ENCODE assay signal across 8 cellular contexts in the genomic region with DNA sequence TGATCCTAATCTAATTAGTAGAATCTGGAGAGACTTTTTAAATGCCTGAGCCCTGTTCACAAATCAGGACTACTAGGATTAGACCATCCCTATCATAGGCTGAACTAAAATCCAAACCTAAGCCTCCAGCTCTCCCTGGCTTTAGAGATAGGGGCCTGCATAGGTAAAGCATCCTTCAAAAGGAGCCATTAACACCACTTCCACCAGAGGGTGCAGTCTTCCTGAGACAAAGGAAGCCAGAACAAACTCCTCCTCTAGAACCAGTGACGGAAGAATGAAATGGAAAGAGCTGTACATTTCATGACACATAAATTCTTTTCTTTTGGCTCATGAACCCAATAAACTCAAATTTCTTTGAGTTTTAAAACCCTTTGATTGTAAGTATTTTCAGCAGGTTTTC.
DNase-seq lines count a peak whose midpoint lies in the region; ATAC-seq and TF ChIP-seq lines count a peak whose summit lies in the region.

No MANE protein-coding gene starts in this region.

- CTCF ChIA-PET in HEK293 (lab: Yijun Ruan, JAX): interaction anchor here (0.6 to 1.6 kb wide), 18 partner anchors 13 to 862 kb away, joined by 3 to 9 read pairs (median 4); no protein-coding TSS in a partner anchor

- no peaks in the 10 kb centered on the region for H3K9me3 ChIP-seq in HEK293 (ENCODE audit: control insufficient read depth, insufficient read depth, low read depth, low read length)
- no peaks in the 10 kb centered on the region for H3K9me3 ChIP-seq in MM.1S (replicated peaks; ENCODE audit: insufficient read depth, low read length)
- no peaks in the 10 kb centered on the region for H3K9me3 ChIP-seq in psoas muscle

- no peaks in the 10 kb centered on the region for H3K27me3 Mint-ChIP-seq in natural killer cell treated with Interleukin-12 subunit alpha and Interleukin-12 subunit beta and Interleukin-15 and Interleukin-18, amount 100 ng/mL, for 72 hours

- no peak overlapping the region for H3K4me3 Mint-ChIP-seq in natural killer cell treated with Interleukin-12 subunit alpha and Interleukin-12 subunit beta and Interleukin-15 and Interleukin-18, amount 100 ng/mL, for 72 hours

- H3K36me3 Mint-ChIP-seq in natural killer cell treated with Interleukin-12 subunit alpha and Interleukin-12 subunit beta and Interleukin-15 and Interleukin-18, amount 100 ng/mL, for 72 hours: no peaks in the 10 kb centered on the region

- H3K4me3 ChIP-seq in GM12865 (ENCODE audit: low read depth, low read length) (no peak overlapping the region), HEK293 (ENCODE audit: low read depth, low read length) (no peak overlapping the region), MM.1S (ENCODE audit: low read length) (no peak overlapping the region), foreskin fibroblast (ENCODE audit: low read depth in 1 of 2, low read length in 2 of 2) (no peak overlapping the region), psoas muscle (no peak overlapping the region)

- 33 to 57% (median 39%) methylated on average over 1 of the region's 1 CpG for WGBS in psoas muscle, 3 donors

- H3K4me1 Mint-ChIP-seq in natural killer cell treated with Interleukin-12 subunit alpha and Interleukin-12 subunit beta and Interleukin-15 and Interleukin-18, amount 100 ng/mL, for 72 hours (ENCODE audit: low read depth in 2 of 2): no peaks in the 10 kb centered on the region

- POLR2A ChIA-PET in HEK293 (lab: Yijun Ruan, JAX): no interaction called here

- TF ChIP-seq CTCF in GM12865 (IDR thresholded peaks at IDR 0.05; ENCODE audit: insufficient read depth, low read depth, low read length, missing control alignments) (peak; percentile 39), HEK293 (tag by site-specific recombination; IDR thresholded peaks at IDR 0.05) (no peak), MM.1S (IDR thresholded peaks at IDR 0.05; ENCODE audit: low read length) (peak; percentile 61), foreskin fibroblast (IDR thresholded peaks at IDR 0.05; ENCODE audit: low read depth, low read length) (no peak), psoas muscle (IDR thresholded peaks at IDR 0.05) (no peak)

- H3K9me3 Mint-ChIP-seq in natural killer cell treated with Interleukin-12 subunit alpha and Interleukin-12 subunit beta and Interleukin-15 and Interleukin-18, amount 100 ng/mL, for 72 hours: peaks cover 10% of the 10 kb centered on the region

- ATAC-seq in natural killer cell treated with Interleukin-12 subunit alpha and Interleukin-12 subunit beta and Interleukin-15 and Interleukin-18, amount 100 ng/mL, for 72 hours: no peak
- ATAC-seq in psoas muscle (no peak), GM21381 (IDR thresholded peaks at IDR 0.05; ENCODE audit: unreplicated experiment) (no peak)

- no peaks in the 10 kb centered on the region for H4K20me1 ChIP-seq in MM.1S (ENCODE audit: insufficient read depth, low read length)

- H3K27me3 ChIP-seq in MM.1S (replicated peaks; ENCODE audit: insufficient read depth, low read length): no peaks in the 10 kb centered on the region
- no peaks in the 10 kb centered on the region for H3K27me3 ChIP-seq in psoas muscle (ENCODE audit: insufficient read depth in 3 of 3, low read length in 2 of 3)

- intact Hi-C loops in psoas muscle (cut with DNase I): no loop called here

- H2AFZ ChIP-seq in MM.1S (ENCODE audit: low read length): no peak overlapping the region

- H3K36me3 ChIP-seq in HEK293 (ENCODE audit: control insufficient read depth in 2 of 2, insufficient read depth in 1 of 2, low read length in 2 of 2): no peaks in the 10 kb centered on the region
- no peaks in the 10 kb centered on the region for H3K36me3 ChIP-seq in MM.1S (replicated peaks; ENCODE audit: insufficient read depth, low read length)
- no peaks in the 10 kb centered on the region for H3K36me3 ChIP-seq in psoas muscle (ENCODE audit: insufficient read depth in 1 of 2, low read depth in 1 of 2)

- H3K4me1 ChIP-seq in HEK293 (ENCODE audit: control insufficient read depth, insufficient read depth, low read length) (no peaks in the 10 kb centered on the region), MM.1S (ENCODE audit: low read length) (no peaks in the 10 kb centered on the region), psoas muscle (no peaks in the 10 kb centered on the region)

- H3F3A ChIP-seq in MM.1S (ENCODE audit: insufficient read depth, low read length): no peaks in the 10 kb centered on the region

- no peak overlapping the region for H3K27ac ChIP-seq in HEK293 (ENCODE audit: extremely low read depth, low read depth, low read length)
- no peak overlapping the region for H3K27ac ChIP-seq in MM.1S (ENCODE audit: low read length)
- H3K27ac ChIP-seq in psoas muscle: no peak overlapping the region

- H3K9ac ChIP-seq in MM.1S (ENCODE audit: low read length): no peak overlapping the region

- H3K9me2 ChIP-seq in MM.1S (replicated peaks; ENCODE audit: insufficient read depth, low read length): no peaks in the 10 kb centered on the region

- DNase-seq in GM12865 (ENCODE audit: low read depth) (peak; percentile 35), MM.1S (peak; percentile 58), RKO (ENCODE audit: low spot score) (peak; percentile 87), foreskin fibroblast (peak; percentile 29 to 71), psoas muscle (no peak)
- no peak for DNase-seq in natural killer cell treated with Interleukin-12 subunit alpha and Interleukin-12 subunit beta and Interleukin-15 and Interleukin-18, amount 100 ng/mL, for 72 hours (ENCODE audit: low spot score)

- no peak overlapping the region for H3K4me2 ChIP-seq in MM.1S (ENCODE audit: low read depth, low read length)

- H3K79me2 ChIP-seq in MM.1S (ENCODE audit: low read length): no peaks in the 10 kb centered on the region

- no peak overlapping the region for H3K27ac Mint-ChIP-seq in natural killer cell treated with Interleukin-12 subunit alpha and Interleukin-12 subunit beta and Interleukin-15 and Interleukin-18, amount 100 ng/mL, for 72 hours

TF ChIP-seq in HEK293, 187 proteins besides CTCF, POLR2A, EP300 and RAD21:
- TF ChIP-seq ZNF777 (tag by site-specific recombination; IDR thresholded peaks at IDR 0.05; ENCODE audit: borderline replicate concordance): no peak
- no peak for TF ChIP-seq SP3 (tag by site-specific recombination; IDR thresholded peaks at IDR 0.05)
- peak; percentile 29 for TF ChIP-seq ZNF654 (tag by site-specific recombination; IDR thresholded peaks at IDR 0.05; ENCODE audit: low read depth)
- TF ChIP-seq REPIN1 (tag by site-specific recombination; IDR thresholded peaks at IDR 0.05; ENCODE audit: low read depth): no peak
- TF ChIP-seq ZNF138 (tag by site-specific recombination; IDR thresholded peaks at IDR 0.05; ENCODE audit: borderline replicate concordance): no peak
- TF ChIP-seq ZNF560 (tag by site-specific recombination; IDR thresholded peaks at IDR 0.05; ENCODE audit: borderline replicate concordance): no peak
- TF ChIP-seq MEIS1 (CRISPR knock-in tag; IDR thresholded peaks at IDR 0.05; ENCODE audit: borderline replicate concordance): no peak

Comparison
In these comparisons a context has a peak if more than half of its experiments do, and no peak if none do; other contexts are left out.
1. DNase-seq: peak in GM12865 (single experiment), MM.1S (single experiment), RKO (single experiment) and foreskin fibroblast (2 of 2); none in natural killer cell treated with Interleukin-12 subunit alpha and Interleukin-12 subunit beta and Interleukin-15 and Interleukin-18, amount 100 ng/mL, for 72 hours (single experiment) and psoas muscle (0 of 2).
2. CTCF ChIP-seq: peak in GM12865 (single experiment) and MM.1S (single experiment); none in HEK293 (single experiment), foreskin fibroblast (single experiment) and psoas muscle (single experiment).